ENCODE assay signal across 8 cellular contexts in the genomic region with DNA sequence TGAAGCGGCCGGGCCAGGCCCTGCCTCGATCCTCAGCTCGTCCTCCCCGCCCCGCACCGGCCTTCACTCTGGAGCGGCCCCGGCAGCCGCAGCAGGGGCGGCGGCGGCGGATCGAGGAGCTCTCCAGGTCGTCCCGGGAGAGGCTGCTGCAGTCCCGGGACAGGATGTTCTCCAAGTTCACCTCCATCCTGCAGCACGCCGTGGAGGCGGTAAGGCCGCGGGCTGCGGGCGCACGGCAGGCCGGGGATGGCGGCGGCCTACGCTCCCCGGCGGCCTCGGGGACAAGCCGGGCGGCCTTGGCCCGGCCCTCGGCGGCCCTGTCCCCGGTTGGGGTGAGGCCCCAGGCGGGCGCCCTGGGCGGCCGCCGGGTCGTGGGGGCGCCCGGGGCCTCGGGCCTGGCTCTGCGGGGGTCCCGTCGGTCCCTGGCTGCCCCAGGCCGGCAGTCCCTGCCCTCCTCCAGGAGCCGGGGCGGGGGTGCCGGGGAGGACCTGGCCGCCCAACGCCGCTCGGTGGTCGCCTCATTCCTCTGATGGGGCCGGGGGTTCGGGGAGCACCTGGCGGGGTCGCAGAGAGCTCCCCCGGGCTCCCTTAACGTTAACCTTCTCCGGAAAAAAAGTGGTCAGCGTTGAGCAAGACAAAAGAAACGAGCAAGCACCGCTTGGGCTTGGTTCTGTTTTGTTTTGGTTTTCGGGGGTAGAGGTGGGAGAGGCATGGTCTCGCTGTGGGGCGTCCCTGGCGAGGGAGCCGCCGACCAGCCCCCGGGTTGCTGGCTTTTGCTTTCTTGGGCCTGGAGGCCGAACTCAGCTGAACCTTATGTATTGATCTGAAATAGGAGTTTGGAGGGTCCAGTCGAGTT. TPM values are rescaled to one million over a fixed set of nuclear protein-coding genes. Genes with fewer than 3 reads are reported as not detected.
DNase-seq lines count a peak whose midpoint lies in the region; ATAC-seq and TF ChIP-seq lines count a peak whose summit lies in the region.

No MANE protein-coding gene starts in this region.

- DNase-seq in NCI-H82 (lab: John Stamatoyannopoulos, UW) (peak; percentile 48), NCI-H82 treated with DMSO at 0.1 percent for 48 hours (lab: John Stamatoyannopoulos, UW; ENCODE audit: unreplicated experiment) (no peak), NCI-H146 treated with DMSO at 0.1 percent for 48 hours (lab: John Stamatoyannopoulos, UW; ENCODE audit: unreplicated experiment) (peak; percentile 30), fibroblast of pulmonary artery (ENCODE audit: low read depth) (peak; percentile 41), transverse colon (peak; percentile 25)
- peak; percentile 33 for DNase-seq in activated T-helper 2 cell treated with anti-CD3 and anti-CD28 coated beads, Interferon-gamma antibody, Interleukin-2, Interleukin-4, amounts not matched to agents 10 μg/mL and 5 μg/mL and 100 μg/mL, durations not matched to agents 14 hours and 24 hours and 36 hours (ENCODE audit: low spot score)

- peak overlapping the region; percentile 93 for H3K4me3 Mint-ChIP-seq in activated T-helper 2 cell treated with anti-CD3 and anti-CD28 coated beads, Interferon-gamma antibody, Interleukin-2, Interleukin-4, amounts not matched to agents 10 μg/mL and 5 μg/mL and 100 μg/mL, durations not matched to agents 14 hours and 24 hours and 36 hours (ENCODE audit: low read depth)
- peak overlapping the region; percentile 84 to 98 (median 95) for H3K4me3 Mint-ChIP-seq in nephron

- H3K4me1 Mint-ChIP-seq in activated T-helper 2 cell treated with anti-CD3 and anti-CD28 coated beads, Interferon-gamma antibody, Interleukin-2, Interleukin-4, amounts not matched to agents 10 μg/mL and 5 μg/mL and 100 μg/mL, durations not matched to agents 14 hours and 24 hours and 36 hours (ENCODE audit: low read depth), result peaks cover 43% of the 10 kb centered on the region
- peaks cover 31% of the 10 kb centered on the region for H3K4me1 Mint-ChIP-seq in nephron

- intact Hi-C loops in activated T-helper 2 cell treated with anti-CD3 and anti-CD28 coated beads, Interferon-gamma antibody, Interleukin-2, Interleukin-4, amounts not matched to agents 10 μg/mL and 5 μg/mL and 100 μg/mL, durations not matched to agents 14 hours and 24 hours and 36 hours (cut with micrococcal nuclease), result loop anchor here (1.0 to 5.0 kb wide), 6 partner anchors 10 to 325 kb away; no protein-coding TSS in a partner anchor
- intact Hi-C loops in transverse colon (cut with DNase I; ENCODE audit: low total_unique reads), result no loop called here

- H3K36me3 Mint-ChIP-seq in activated T-helper 2 cell treated with anti-CD3 and anti-CD28 coated beads, Interferon-gamma antibody, Interleukin-2, Interleukin-4, amounts not matched to agents 10 μg/mL and 5 μg/mL and 100 μg/mL, durations not matched to agents 14 hours and 24 hours and 36 hours (ENCODE audit: low read depth), result peaks cover 25% of the 10 kb centered on the region
- H3K36me3 Mint-ChIP-seq in nephron (ENCODE audit: low read depth), result peaks cover 17% of the 10 kb centered on the region

- in situ Hi-C loops in transverse colon (cut with MboI; ENCODE audit: low pct_ligation_motif_present in 1 of 4, low pct_unique_long_range_greater_than_20kb in 1 of 4, low sequenced_read_pairs in 3 of 4), result no loop called here

- WGBS in transverse colon (ENCODE audit: low coverage in 1 of 2), 2 donors, result 0% methylated on average over 8 to 26 of the region's 79 CpGs

- H3K4me3 ChIP-seq in fibroblast of pulmonary artery (replicated peaks; ENCODE audit: low read depth, low read length) (peak overlapping the region; percentile 88), transverse colon (peak overlapping the region; percentile 79 to 98 (median 93))

- H3K27ac Mint-ChIP-seq in activated T-helper 2 cell treated with anti-CD3 and anti-CD28 coated beads, Interferon-gamma antibody, Interleukin-2, Interleukin-4, amounts not matched to agents 10 μg/mL and 5 μg/mL and 100 μg/mL, durations not matched to agents 14 hours and 24 hours and 36 hours, result peak overlapping the region; percentile 86
- peak overlapping the region; percentile 99 to 100 (median 100) for H3K27ac Mint-ChIP-seq in nephron

- H3K27me3 Mint-ChIP-seq in activated T-helper 2 cell treated with anti-CD3 and anti-CD28 coated beads, Interferon-gamma antibody, Interleukin-2, Interleukin-4, amounts not matched to agents 10 μg/mL and 5 μg/mL and 100 μg/mL, durations not matched to agents 14 hours and 24 hours and 36 hours (ENCODE audit: low read depth), result peaks cover 16% of the 10 kb centered on the region
- H3K27me3 Mint-ChIP-seq in nephron (ENCODE audit: low read depth), result no peaks in the 10 kb centered on the region

- TF ChIP-seq CTCF in fibroblast of pulmonary artery (IDR thresholded peaks at IDR 0.05; ENCODE audit: low read length, missing control alignments) (no peak), nephron (IDR thresholded peaks at IDR 0.05; ENCODE audit: unreplicated experiment in 3 of 3) (no peak), transverse colon (IDR thresholded peaks at IDR 0.05) (peak in 1 of 5 experiments; percentile 9)

- peaks cover 16 to 40% (median 20%) of the 10 kb centered on the region in 4 donors for H3K4me1 ChIP-seq in transverse colon

- TF ChIP-seq POLR2A in transverse colon (IDR thresholded peaks at IDR 0.05), result no peak

- TF ChIP-seq EP300 in transverse colon (IDR thresholded peaks at IDR 0.05; ENCODE audit: low read depth), result no peak

- no peaks in the 10 kb centered on the region for H3K9me3 ChIP-seq in transverse colon

- peak overlapping the region; percentile 96 to 99 (median 97) for H3K27ac ChIP-seq in transverse colon

- no peaks in the 10 kb centered on the region for H3K36me3 ChIP-seq in transverse colon

- ATAC-seq in HG02610 (IDR thresholded peaks at IDR 0.05; ENCODE audit: unreplicated experiment), result peak; percentile 30

- H3K9me3 Mint-ChIP-seq in activated T-helper 2 cell treated with anti-CD3 and anti-CD28 coated beads, Interferon-gamma antibody, Interleukin-2, Interleukin-4, amounts not matched to agents 10 μg/mL and 5 μg/mL and 100 μg/mL, durations not matched to agents 14 hours and 24 hours and 36 hours, result no peaks in the 10 kb centered on the region
- peaks cover 3% of the 10 kb centered on the region for H3K9me3 Mint-ChIP-seq in nephron

- no peaks in the 10 kb centered on the region for H3K27me3 ChIP-seq in transverse colon

RNA-seq across cellular contexts. Expression of a gene that starts 0.6 kb away (rescaled TPM):
- 26.3 and 26.9 TPM in 2 replicates for total RNA-seq in activated T-helper 2 cell treated with anti-CD3 and anti-CD28 coated beads, Interferon-gamma antibody, Interleukin-2, Interleukin-4, amounts not matched to agents 10 μg/mL and 5 μg/mL and 100 μg/mL, durations not matched to agents 14 hours and 24 hours and 36 hours
- 100 to 1,000 TPM in 1 of 4 donors, 10 to 100 TPM in 3; 17.2 to 218 (median 25.5) TPM for total RNA-seq in transverse colon
